ENCODE assay signal across 8 cellular contexts in genomic region chr20:1327241-1327653, GRCh38. TPM values are rescaled to one million over a fixed set of nuclear protein-coding genes. Genes with fewer than 3 reads are reported as not detected.
DNase-seq lines count a peak whose midpoint lies in the region; ATAC-seq and TF ChIP-seq lines count a peak whose summit lies in the region.

No MANE protein-coding gene starts in this region.

- H3K4me3 ChIP-seq in SK-N-SH (ENCODE audit: low read depth in 2 of 2, low read length in 1 of 2): no peak overlapping the region; a peak in 2 of 4 replicates
- H3K4me3 ChIP-seq in stomach: peak overlapping the region in 3 of 4 donors; percentile 33 to 61 (median 58)

- no peak for ATAC-seq in SK-N-SH treated with all-trans-retinoic acid at 6 μM for 48 hours
- ATAC-seq in activated naive CD8-positive, alpha-beta T cell treated with anti-CD3 and anti-CD28 coated beads, Interleukin-2, amount 10 ng/mL, durations not matched to agents 7 days and 5 days (ENCODE audit: low read depth): no peak

- TF ChIP-seq EP300 in SK-N-SH (IDR thresholded peaks at IDR 0.05; ENCODE audit: borderline replicate concordance in 1 of 2, low read depth in 1 of 2, low read length in 1 of 2) (no peak), stomach (IDR thresholded peaks at IDR 0.05) (no peak)

- no peaks in the 10 kb centered on the region for H3K27me3 Mint-ChIP-seq in activated naive CD8-positive, alpha-beta T cell treated with anti-CD3 and anti-CD28 coated beads, Interleukin-2, amount 10 ng/mL, durations not matched to agents 7 days and 5 days

- peak overlapping the region; percentile 89 for H3K4me2 ChIP-seq in SK-N-SH

- peaks cover 14% of the 10 kb centered on the region for H3F3A ChIP-seq in SK-N-SH (replicated peaks; ENCODE audit: insufficient read depth)

- no peak for TF ChIP-seq POLR2A in stomach (IDR thresholded peaks at IDR 0.05)

- H3K27ac Mint-ChIP-seq in activated naive CD8-positive, alpha-beta T cell treated with anti-CD3 and anti-CD28 coated beads, Interleukin-2, amount 10 ng/mL, durations not matched to agents 7 days and 5 days: peak overlapping the region; percentile 13

- H3K4me3 Mint-ChIP-seq in activated naive CD8-positive, alpha-beta T cell treated with anti-CD3 and anti-CD28 coated beads, Interleukin-2, amount 10 ng/mL, durations not matched to agents 7 days and 5 days: no peak overlapping the region

- no peaks in the 10 kb centered on the region for H3K9me3 Mint-ChIP-seq in activated naive CD8-positive, alpha-beta T cell treated with anti-CD3 and anti-CD28 coated beads, Interleukin-2, amount 10 ng/mL, durations not matched to agents 7 days and 5 days

- H3K36me3 ChIP-seq in SK-N-SH (replicated peaks in 1 of 2; ENCODE audit: control insufficient read depth in 1 of 2, insufficient read depth in 2 of 2, low read length in 1 of 2) (no peaks in the 10 kb centered on the region), stomach (peaks cover 0 to 6% (median under 1%) of the 10 kb centered on the region in 4 donors)

- peaks cover 35% of the 10 kb centered on the region for H3K4me1 Mint-ChIP-seq in activated naive CD8-positive, alpha-beta T cell treated with anti-CD3 and anti-CD28 coated beads, Interleukin-2, amount 10 ng/mL, durations not matched to agents 7 days and 5 days

- DNase-seq in SK-N-SH: no peak
- DNase-seq in activated naive CD8-positive, alpha-beta T cell treated with anti-CD3 and anti-CD28 coated beads, Interleukin-2, amount 10 ng/mL, durations not matched to agents 7 days and 5 days: no peak
- peak; percentile 81 for DNase-seq in islet precursor cell
- no peak for DNase-seq in stomach
- DNase-seq in NCI-H1105 treated with DMSO at 0.1 percent for 48 hours (lab: John Stamatoyannopoulos, UW): no peak
- DNase-seq in NCI-H2196 (lab: John Stamatoyannopoulos, UW; ENCODE audit: unreplicated experiment): no peak
- no peak for DNase-seq in NCI-H187 treated with DMSO at 0.1 percent for 48 hours (lab: John Stamatoyannopoulos, UW)

- 59% methylated on average over 7 of the region's 8 CpGs for WGBS in SK-N-SH (ENCODE audit: low lambda C conversion rate)
- 68 to 77% (median 75%) methylated on average over 8 of the region's 8 CpGs for WGBS in stomach, 5 donors

- CTCF ChIA-PET in SK-N-SH (lab: Yijun Ruan, JAX): interaction anchor here (0.7 to 1.6 kb wide), 5 partner anchors 14 to 219 kb away, joined by 3 to 4 read pairs (median 4); partner anchors contain the start of gene NSFL1C

- H3K9me3 ChIP-seq in SK-N-SH (no peaks in the 10 kb centered on the region), stomach (no peaks in the 10 kb centered on the region)

- no peaks in the 10 kb centered on the region for H3K9me2 ChIP-seq in SK-N-SH

- peak overlapping the region; percentile 99; the same call in 1 of the 2 replicates for H3K9ac ChIP-seq in SK-N-SH

- TF ChIP-seq CTCF in SK-N-SH (IDR thresholded peaks at IDR 0.05) (no peak), stomach (IDR thresholded peaks at IDR 0.05) (no peak)

- POLR2A ChIA-PET in SK-N-SH (lab: Yijun Ruan, JAX): no interaction called here
- POLR2A ChIA-PET in activated naive CD8-positive, alpha-beta T cell treated with anti-CD3 and anti-CD28 coated beads, Interleukin-2, amount 10 ng/mL, durations not matched to agents 7 days and 5 days (lab: Charles Lee): interaction anchor here (0.6 to 7.3 kb wide), 2 partner anchors 19 to 64 kb away, joined by 3 to 78 read pairs; partner anchors contain the start of gene FKBP1A

- H3K4me1 ChIP-seq in SK-N-SH (ENCODE audit: control insufficient read depth in 1 of 2, insufficient read depth in 2 of 2, low read depth in 1 of 2, low read length in 1 of 2): peaks cover 32 to 37% of the 10 kb centered on the region in 2 experiments
- peaks cover 53 to 79% (median 59%) of the 10 kb centered on the region in 4 donors for H3K4me1 ChIP-seq in stomach

- no peak overlapping the region for H2AFZ ChIP-seq in SK-N-SH (ENCODE audit: low read depth)

- no peaks in the 10 kb centered on the region for H3K27me3 ChIP-seq in SK-N-SH (ENCODE audit: insufficient read depth)
- H3K27me3 ChIP-seq in stomach: no peaks in the 10 kb centered on the region

- peaks cover 67% of the 10 kb centered on the region for H3K79me2 ChIP-seq in SK-N-SH (ENCODE audit: insufficient read depth)

- peaks cover 12% of the 10 kb centered on the region for H3K36me3 Mint-ChIP-seq in activated naive CD8-positive, alpha-beta T cell treated with anti-CD3 and anti-CD28 coated beads, Interleukin-2, amount 10 ng/mL, durations not matched to agents 7 days and 5 days

- peaks cover 13% of the 10 kb centered on the region; the same call in 1 of the 2 replicates for H4K20me1 ChIP-seq in SK-N-SH (ENCODE audit: insufficient read depth)

- no peak for TF ChIP-seq RAD21 in SK-N-SH (IDR thresholded peaks at IDR 0.05; ENCODE audit: low read length)

- peak overlapping the region in 1 of 2 experiments; percentile 98; a peak in 2 of 4 replicates for H3K27ac ChIP-seq in SK-N-SH (ENCODE audit: low read depth in 2 of 2, low read length in 1 of 2)
- peak overlapping the region; percentile 94 to 99 (median 98) for H3K27ac ChIP-seq in stomach

- intact Hi-C loops in stomach (cut with DNase I; ENCODE audit: low total_unique reads): no loop called here

TF ChIP-seq in SK-N-SH, 30 proteins besides CTCF, POLR2A, EP300 and RAD21:
- TF ChIP-seq FOSL2 (IDR thresholded peaks at IDR 0.05; ENCODE audit: borderline replicate concordance, low read depth): no peak
- no peak for TF ChIP-seq GABPA (IDR thresholded peaks at IDR 0.05; ENCODE audit: low read depth)
- no peak for TF ChIP-seq JUND (IDR thresholded peaks at IDR 0.05)
- 0 out of 2 replicates have a peak, but pooled peaks have one; percentile 17 for TF ChIP-seq REST (IDR thresholded peaks at IDR 0.05; ENCODE audit: low read depth, low read length)

TF ChIP-seq in SK-N-SH treated with all-trans-retinoic acid at 6 μM for 48 hours, 23 proteins besides CTCF, POLR2A, EP300 and RAD21:
- no peak for TF ChIP-seq ZFP3 (CRISPR knock-in tag; IDR thresholded peaks at IDR 0.05)
- TF ChIP-seq TCF4 (CRISPR knock-in tag; IDR thresholded peaks at IDR 0.05; ENCODE audit: borderline replicate concordance): no peak
- TF ChIP-seq RARB (CRISPR knock-in tag; IDR thresholded peaks at IDR 0.05): no peak
- TF ChIP-seq CSDC2 (CRISPR knock-in tag; IDR thresholded peaks at IDR 0.05): no peak
- TF ChIP-seq POU6F1 (CRISPR knock-in tag; IDR thresholded peaks at IDR 0.05; ENCODE audit: borderline replicate concordance, low read depth): no peak
- TF ChIP-seq ISL1 (CRISPR knock-in tag; IDR thresholded peaks at IDR 0.05): no peak
- no peak for TF ChIP-seq PATZ1 (CRISPR knock-in tag; IDR thresholded peaks at IDR 0.05; ENCODE audit: borderline replicate concordance)
- TF ChIP-seq ESRRG (CRISPR knock-in tag; IDR thresholded peaks at IDR 0.05): no peak
- TF ChIP-seq ZNF70 (CRISPR knock-in tag; IDR thresholded peaks at IDR 0.05): no peak
- no peak for TF ChIP-seq OSR1 (CRISPR knock-in tag; IDR thresholded peaks at IDR 0.05)
- no peak for TF ChIP-seq ZFP30 (CRISPR knock-in tag; IDR thresholded peaks at IDR 0.05)
- TF ChIP-seq ZC3H10 (CRISPR knock-in tag; IDR thresholded peaks at IDR 0.05): no peak

RNA-seq across cellular contexts. Expression of gene SDCBP2, which starts 1.7 kb away (rescaled TPM):
- 3.0 and 4.0 TPM in 2 replicates for polyA plus RNA-seq in SK-N-SH (2012; rRNA removed)
- 1.8 and 2.6 TPM in 2 replicates for polyA plus RNA-seq in SK-N-SH (2012; cell fraction: cytosol; rRNA removed)
- 6.6 and 8.2 TPM in 2 replicates for polyA plus RNA-seq in SK-N-SH (2012; cell fraction: nucleus; rRNA removed)
- total RNA-seq in activated naive CD8-positive, alpha-beta T cell treated with anti-CD3 and anti-CD28 coated beads, Interleukin-2, amount 10 ng/mL, durations not matched to agents 7 days and 5 days: 1 to 10 TPM; 3.7 to 5.1 TPM
- 10 to 100 TPM; 33.3 to 90.9 (median 68.3) TPM for total RNA-seq in stomach
- polyA plus RNA-seq in stomach: 100 to 1,000 TPM in 1 of 3 donors, 10 to 100 TPM in 2; 38.4 to 297 (median 52.8) TPM

Comparison
In these comparisons a context has a peak if more than half of its experiments do, and no peak if none do; other contexts are left out.
1. H3K4me3 ChIP-seq: peak in stomach (3 of 4); none in SK-N-SH (0 of 2).
2. RNA of gene SDCBP2, which starts 1.7 kb away (total RNA-seq): 33.3 to 90.9 TPM in stomach; 3.7 to 5.1 TPM in activated naive CD8-positive, alpha-beta T cell treated with anti-CD3 and anti-CD28 coated beads, Interleukin-2, amount 10 ng/mL, durations not matched to agents 7 days and 5 days; every median in the first group is over 4 times any median in the second.